ENCODE assay signal across 13 cellular contexts in the genomic region with DNA sequence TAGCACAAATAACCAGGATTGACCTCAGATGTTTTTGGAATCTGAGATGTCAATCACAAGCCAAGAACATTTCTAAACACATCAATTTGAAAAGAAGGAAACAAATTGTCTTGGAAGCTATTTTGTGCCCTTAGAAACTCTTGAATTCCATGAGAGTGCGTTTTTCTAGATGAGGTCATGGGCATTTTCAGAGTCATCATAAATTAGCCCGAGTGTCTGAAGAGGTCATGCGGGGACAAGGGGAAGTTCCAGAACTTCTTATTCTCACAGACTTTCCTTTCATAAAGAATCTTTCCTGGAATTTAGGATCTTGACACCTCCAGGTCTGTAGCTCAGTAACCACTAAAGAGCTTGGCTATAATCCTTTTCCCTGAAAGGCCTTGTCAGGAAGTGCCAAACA. TPM values are rescaled to one million over a fixed set of nuclear protein-coding genes. Genes with fewer than 3 reads are reported as not detected.
DNase-seq lines count a peak whose midpoint lies in the region; ATAC-seq and TF ChIP-seq lines count a peak whose summit lies in the region.
"Had no signal": no experiment of that assay in that cellular context is flagged by ENCODE, and none has a peak within 500 bp of the region (broad histone marks: within the 10 kb centered on the region; RNA-seq: fewer than 3 reads in every experiment).

No MANE protein-coding gene starts in this region.

- peaks cover 0 to 17% of the 10 kb centered on the region in 2 donors for H3K4me1 ChIP-seq in left lung
- H3K4me1 ChIP-seq: testis had no signal

- no peaks in the 10 kb centered on the region for H3K27me3 ChIP-seq in left lung
- H3K27me3 ChIP-seq: testis had no signal

- H3K9me3 ChIP-seq in left lung: peaks cover 0 to 9% of the 10 kb centered on the region in 2 donors
- H3K9me3 ChIP-seq: testis had no signal

- H3K4me1 Mint-ChIP-seq in activated naive CD8-positive, alpha-beta T cell (ENCODE audit: low read depth): peaks cover 49% of the 10 kb centered on the region
- H3K4me1 Mint-ChIP-seq: GM23338 had no signal

- DNase-seq in AG08395 (ENCODE audit: low spot score): peak; percentile 67
- peak; percentile 57 for DNase-seq in GM04503 (ENCODE audit: low read depth)
- DNase-seq in left lung: no peak
- DNase-seq in DMS79 treated with DMSO at 0.1 percent for 48 hours (lab: John Stamatoyannopoulos, UW): no peak
- no peak for DNase-seq in NCI-H446 (lab: John Stamatoyannopoulos, UW)
- DNase-seq in NK-92 (lab: John Stamatoyannopoulos, UW; ENCODE audit: unreplicated experiment): no peak
- DNase-seq: naive B cell; NCI-H2029; stimulated activated CD4-positive, alpha-beta T cell treated with anti-CD3 and anti-CD28 coated beads, Interleukin-1b, Interleukin-23, amount 100 ng/mL, for 48 hours; testis had no signal

- H3K9me3 Mint-ChIP-seq in activated naive CD8-positive, alpha-beta T cell (ENCODE audit: low read depth): no peaks in the 10 kb centered on the region

- peak overlapping the region; percentile 50 for H3K27ac Mint-ChIP-seq in activated naive CD8-positive, alpha-beta T cell
- H3K27ac Mint-ChIP-seq: GM23338 had no signal

- no peaks in the 10 kb centered on the region for H3K27me3 Mint-ChIP-seq in activated naive CD8-positive, alpha-beta T cell
- H3K27me3 Mint-ChIP-seq: naive B cell had no signal

- intact Hi-C loops in left lung (cut with DNase I): no loop called here

- no peaks in the 10 kb centered on the region for H3K36me3 ChIP-seq in left lung

- peaks cover 29% of the 10 kb centered on the region for H3K36me3 Mint-ChIP-seq in activated naive CD8-positive, alpha-beta T cell

- TF ChIP-seq CTCF in left lung (IDR thresholded peaks at IDR 0.05): no peak

- H3K4me3 Mint-ChIP-seq in activated naive CD8-positive, alpha-beta T cell: no peak overlapping the region
- H3K4me3 Mint-ChIP-seq: GM23338, naive B cell had no signal

- peak overlapping the region in 1 of 2 donors; percentile 14 for H3K27ac ChIP-seq in left lung
- H3K27ac ChIP-seq: testis had no signal

- no peak overlapping the region for H3K4me3 ChIP-seq in left lung
- H3K4me3 ChIP-seq: GM23338, testis had no signal

- ATAC-seq in left lung (peak; percentile 65), HG02981 (IDR thresholded peaks at IDR 0.05; ENCODE audit: unreplicated experiment) (no peak)
- ATAC-seq: GM23338 had no signal

RNA-seq across cellular contexts. Expression of gene IL2RA, which starts 28.2 kb away (rescaled TPM):
- total RNA-seq in left lung: 1 to 10 TPM; 1.7 to 4.1 TPM
- total RNA-seq: GM23338 had no signal

RNA-seq across cellular contexts. Expression of gene RBM17, which starts 54.9 kb away (rescaled TPM):
- total RNA-seq in left lung: 10 to 100 TPM; 63.2 to 95.5 TPM

RNA-seq across cellular contexts. Expression of gene IL15RA, which starts 56.6 kb away (rescaled TPM):
- total RNA-seq in left lung: 10 to 100 TPM; 14.7 to 46.2 TPM

Comparison
In these comparisons a context has a peak if more than half of its experiments do, and no peak if none do; other contexts are left out.
1. DNase-seq: peak in AG08395 (single experiment) and GM04503 (single experiment); none in left lung (0 of 2), DMS79 treated with DMSO at 0.1 percent for 48 hours (single experiment), NCI-H446 (0 of 2) and NK-92 (single experiment).